ENCODE assay signal across 8 cellular contexts in genomic region chr16:427295-427694, GRCh38. TPM values are rescaled to one million over a fixed set of nuclear protein-coding genes. Genes with fewer than 3 reads are reported as not detected.
A peak's percentile ranks its signal among the peaks of the same experiment; 100 is the strongest.
DNase-seq lines count a peak whose midpoint lies in the region; ATAC-seq and TF ChIP-seq lines count a peak whose summit lies in the region.

No MANE protein-coding gene starts in this region.

- H3K4me3 ChIP-seq in iPS-11a (ENCODE audit: low read depth, low read length) = peak overlapping the region; percentile 4

- no peak for TF ChIP-seq CTCF in activated CD8-positive, alpha-beta T cell treated with anti-CD3 and anti-CD28 coated beads for 36 hours (IDR thresholded peaks at IDR 0.05)

- intact Hi-C loops in activated CD8-positive, alpha-beta T cell treated with anti-CD3 and anti-CD28 coated beads for 36 hours (cut with micrococcal nuclease) = no loop called here

- CTCF ChIA-PET in activated CD8-positive, alpha-beta T cell treated with anti-CD3 and anti-CD28 coated beads for 36 hours (lab: Charles Lee) = no interaction called here

- POLR2A ChIA-PET in activated CD8-positive, alpha-beta T cell treated with anti-CD3 and anti-CD28 coated beads for 36 hours (lab: Charles Lee) = interaction anchor here (0.6 kb wide), 1 partner anchor 101 kb away, joined by 3 read pairs; no protein-coding TSS in a partner anchor

- H3K36me3 Mint-ChIP-seq in T-helper 1 cell treated with Interleukin-12 subunit alpha and Interleukin-12 subunit beta and Interleukin-4 antibody, amounts not matched to agents 30 μg/mL and 1 μg/mL, for 36 hours (ENCODE audit: low read depth) = peaks cover 4% of the 10 kb centered on the region
- H3K36me3 Mint-ChIP-seq in activated CD8-positive, alpha-beta T cell treated with anti-CD3 and anti-CD28 coated beads for 36 hours (ENCODE audit: low read depth) = peaks cover 6% of the 10 kb centered on the region
- H3K36me3 Mint-ChIP-seq in stimulated activated naive B cell treated with anti-CD40 and anti-IgM and Interleukin-4, amounts not matched to agents 10 μg/mL and 1 μg/mL and 100 μg/mL, for 72 hours = peaks cover 14 to 23% of the 10 kb centered on the region in 2 donors

- peak overlapping the region; percentile 78 for H3K4me3 Mint-ChIP-seq in T-helper 1 cell treated with Interleukin-12 subunit alpha and Interleukin-12 subunit beta and Interleukin-4 antibody, amounts not matched to agents 30 μg/mL and 1 μg/mL, for 36 hours
- peak overlapping the region; percentile 62 for H3K4me3 Mint-ChIP-seq in activated CD8-positive, alpha-beta T cell treated with anti-CD3 and anti-CD28 coated beads for 36 hours
- peak overlapping the region; percentile 83 to 88 for H3K4me3 Mint-ChIP-seq in stimulated activated naive B cell treated with anti-CD40 and anti-IgM and Interleukin-4, amounts not matched to agents 10 μg/mL and 1 μg/mL and 100 μg/mL, for 72 hours

- H3K27me3 Mint-ChIP-seq in T-helper 1 cell treated with Interleukin-12 subunit alpha and Interleukin-12 subunit beta and Interleukin-4 antibody, amounts not matched to agents 30 μg/mL and 1 μg/mL, for 36 hours (ENCODE audit: low read depth) = peaks cover 19% of the 10 kb centered on the region
- no peaks in the 10 kb centered on the region for H3K27me3 Mint-ChIP-seq in activated CD8-positive, alpha-beta T cell treated with anti-CD3 and anti-CD28 coated beads for 36 hours
- H3K27me3 Mint-ChIP-seq in stimulated activated naive B cell treated with anti-CD40 and anti-IgM and Interleukin-4, amounts not matched to agents 10 μg/mL and 1 μg/mL and 100 μg/mL, for 72 hours = peaks cover 6 to 13% of the 10 kb centered on the region in 2 donors

- DNase-seq in T-helper 1 cell = no peak
- DNase-seq in activated CD8-positive, alpha-beta T cell treated with anti-CD3 and anti-CD28 coated beads for 36 hours = no peak
- no peak for DNase-seq in stimulated activated naive B cell treated with anti-CD40 and anti-IgM and Interleukin-4, amounts not matched to agents 10 μg/mL and 1 μg/mL and 100 μg/mL, for 72 hours
- no peak for DNase-seq in stimulated activated CD8-positive, alpha-beta memory T cell treated with anti-CD3 and anti-CD28 coated beads, Interleukin-4, amount 100 ng/mL, for 48 hours
- DNase-seq in mesenteric fat pad (ENCODE audit: low spot score) = no peak
- DNase-seq in effector CD4-positive, alpha-beta T cell = no peak

- no peak for ATAC-seq in activated CD8-positive, alpha-beta T cell treated with anti-CD3 and anti-CD28 coated beads for 36 hours
- no peak for ATAC-seq in stimulated activated naive B cell treated with anti-CD40 and anti-IgM and Interleukin-4, amounts not matched to agents 10 μg/mL and 1 μg/mL and 100 μg/mL, for 72 hours (replicated peaks)

- H3K4me1 Mint-ChIP-seq in T-helper 1 cell treated with Interleukin-12 subunit alpha and Interleukin-12 subunit beta and Interleukin-4 antibody, amounts not matched to agents 30 μg/mL and 1 μg/mL, for 36 hours (ENCODE audit: low read depth) = peaks cover 21% of the 10 kb centered on the region
- H3K4me1 Mint-ChIP-seq in activated CD8-positive, alpha-beta T cell treated with anti-CD3 and anti-CD28 coated beads for 36 hours (ENCODE audit: low read depth) = peaks cover 27% of the 10 kb centered on the region
- peaks cover 26 to 40% of the 10 kb centered on the region in 2 donors for H3K4me1 Mint-ChIP-seq in stimulated activated naive B cell treated with anti-CD40 and anti-IgM and Interleukin-4, amounts not matched to agents 10 μg/mL and 1 μg/mL and 100 μg/mL, for 72 hours

- H3K9me3 Mint-ChIP-seq in T-helper 1 cell treated with Interleukin-12 subunit alpha and Interleukin-12 subunit beta and Interleukin-4 antibody, amounts not matched to agents 30 μg/mL and 1 μg/mL, for 36 hours = no peaks in the 10 kb centered on the region
- no peaks in the 10 kb centered on the region for H3K9me3 Mint-ChIP-seq in activated CD8-positive, alpha-beta T cell treated with anti-CD3 and anti-CD28 coated beads for 36 hours
- H3K9me3 Mint-ChIP-seq in stimulated activated naive B cell treated with anti-CD40 and anti-IgM and Interleukin-4, amounts not matched to agents 10 μg/mL and 1 μg/mL and 100 μg/mL, for 72 hours = no peaks in the 10 kb centered on the region

- peak overlapping the region; percentile 38 for H3K27ac Mint-ChIP-seq in T-helper 1 cell treated with Interleukin-12 subunit alpha and Interleukin-12 subunit beta and Interleukin-4 antibody, amounts not matched to agents 30 μg/mL and 1 μg/mL, for 36 hours
- no peak overlapping the region for H3K27ac Mint-ChIP-seq in activated CD8-positive, alpha-beta T cell treated with anti-CD3 and anti-CD28 coated beads for 36 hours
- H3K27ac Mint-ChIP-seq in stimulated activated naive B cell treated with anti-CD40 and anti-IgM and Interleukin-4, amounts not matched to agents 10 μg/mL and 1 μg/mL and 100 μg/mL, for 72 hours = no peak overlapping the region

RNA-seq across cellular contexts. Expression of gene RAB11FIP3, which starts 1.8 kb away (rescaled TPM):
- total RNA-seq in activated CD8-positive, alpha-beta T cell treated with anti-CD3 and anti-CD28 coated beads for 36 hours = 10 to 100 TPM; 18.7 to 20.4 TPM
- total RNA-seq in mesenteric fat pad = 35.2 TPM

RNA-seq across cellular contexts. Expression of gene DECR2, which starts 25.6 kb away (rescaled TPM):
- total RNA-seq in activated CD8-positive, alpha-beta T cell treated with anti-CD3 and anti-CD28 coated beads for 36 hours = 1 to 10 TPM; 9.7 to 10.0 TPM
- 21.8 TPM for total RNA-seq in mesenteric fat pad

RNA-seq across cellular contexts. Expression of gene NME4, which starts 30.3 kb away (rescaled TPM):
- 10 to 100 TPM; 22.9 to 24.2 TPM for total RNA-seq in activated CD8-positive, alpha-beta T cell treated with anti-CD3 and anti-CD28 coated beads for 36 hours
- 139 TPM for total RNA-seq in mesenteric fat pad

RNA-seq across cellular contexts. Expression of gene PGAP6, which starts 45.5 kb away (rescaled TPM):
- 10 to 100 TPM; 21.9 to 24.8 TPM for total RNA-seq in activated CD8-positive, alpha-beta T cell treated with anti-CD3 and anti-CD28 coated beads for 36 hours
- 39.0 TPM for total RNA-seq in mesenteric fat pad

RNA-seq across cellular contexts. Expression of gene MRPL28, which starts 57.0 kb away (rescaled TPM):
- 10 to 100 TPM; 95.0 to 98.2 TPM for total RNA-seq in activated CD8-positive, alpha-beta T cell treated with anti-CD3 and anti-CD28 coated beads for 36 hours
- 40.1 TPM for total RNA-seq in mesenteric fat pad
